13 cellular contexts compared by ENCODE assay signal in genomic region chr6:128511518-128511917, GRCh38. TPM values are rescaled to one million over a fixed set of nuclear protein-coding genes. Genes with fewer than 3 reads are reported as not detected.
A peak's percentile ranks its signal among the peaks of the same experiment; 100 is the strongest.
DNase-seq lines count a peak whose midpoint lies in the region; ATAC-seq, FAIRE-seq and TF ChIP-seq lines count a peak whose summit lies in the region.
"Had no signal": no experiment of that assay in that cellular context is flagged by ENCODE, and none has a peak within 500 bp of the region (broad histone marks: within the 10 kb centered on the region; RNA-seq: fewer than 3 reads in every experiment).

No MANE protein-coding gene starts in this region.

- intact Hi-C loops in mucosa of descending colon (cut with DNase I, micrococcal nuclease): no loop called here
- intact Hi-C loops in naive thymus-derived CD4-positive, alpha-beta T cell (cut with micrococcal nuclease): no loop called here

- H3K27ac ChIP-seq in astrocyte (ENCODE audit: low read depth, low read length): peak overlapping the region; percentile 29
- H3K27ac ChIP-seq in naive thymus-derived CD4-positive, alpha-beta T cell (ENCODE audit: low read depth, low read length): no peak overlapping the region

- H2AFZ ChIP-seq in astrocyte (ENCODE audit: low read depth, low read length): no peak overlapping the region

- FAIRE-seq in astrocyte (lab: Jason Lieb, UNC): peak; percentile 80

- peaks cover 2% of the 10 kb centered on the region for H3K36me3 Mint-ChIP-seq in astrocyte (ENCODE audit: low read depth, unreplicated experiment)
- H3K36me3 Mint-ChIP-seq in natural killer cell treated with Interleukin-12 subunit alpha and Interleukin-12 subunit beta and Interleukin-15 and Interleukin-18, amount 100 ng/mL, for 72 hours: no peaks in the 10 kb centered on the region
- H3K36me3 Mint-ChIP-seq in naive thymus-derived CD4-positive, alpha-beta T cell: no peaks in the 10 kb centered on the region
- H3K36me3 Mint-ChIP-seq: brain had no signal

- H3K9ac ChIP-seq in astrocyte (ENCODE audit: low read length): no peak overlapping the region

- H3K27ac Mint-ChIP-seq in astrocyte (ENCODE audit: unreplicated experiment): no peak overlapping the region
- no peak overlapping the region for H3K27ac Mint-ChIP-seq in natural killer cell treated with Interleukin-12 subunit alpha and Interleukin-12 subunit beta and Interleukin-15 and Interleukin-18, amount 100 ng/mL, for 72 hours
- H3K27ac Mint-ChIP-seq in naive thymus-derived CD4-positive, alpha-beta T cell: no peak overlapping the region

- H3K27me3 ChIP-seq in astrocyte (ENCODE audit: insufficient read depth, low read length): no peaks in the 10 kb centered on the region
- H3K27me3 ChIP-seq in naive thymus-derived CD4-positive, alpha-beta T cell (ENCODE audit: control insufficient read depth in 2 of 2, insufficient read depth in 2 of 2, low read length in 2 of 2): no peaks in the 10 kb centered on the region

- peak overlapping the region; percentile 26 for H3K4me2 ChIP-seq in astrocyte (ENCODE audit: low read length)

- peak; percentile 69 for DNase-seq in astrocyte (ENCODE audit: low read depth)
- DNase-seq in mucosa of descending colon: no peak
- no peak for DNase-seq in NCI-H1417 (lab: John Stamatoyannopoulos, UW)
- DNase-seq in natural killer cell treated with Interleukin-12 subunit alpha and Interleukin-12 subunit beta and Interleukin-15 and Interleukin-18, amount 100 ng/mL, for 72 hours (ENCODE audit: low spot score): no peak
- DNase-seq in activated CD4-positive, alpha-beta T cell treated with anti-CD3 and anti-CD28 coated beads, Interleukin-2, amount 50 U/mL, for 1 hour: no peak
- DNase-seq in naive thymus-derived CD4-positive, alpha-beta T cell: no peak
- DNase-seq: activated CD4-positive, CD25-positive, alpha-beta regulatory T cell; islet precursor cell; NCI-H524 treated with DMSO at 0.1 percent for 48 hours; stimulated activated CD4-positive, alpha-beta T cell treated with anti-CD3 and anti-CD28 coated beads, Interleukin-2, amount 100 ng/mL, for 24 hours had no signal

- POLR2A ChIA-PET in naive thymus-derived CD4-positive, alpha-beta T cell (lab: Charles Lee): no interaction called here

- peaks cover 96% of the 10 kb centered on the region for H3K79me2 ChIP-seq in astrocyte (ENCODE audit: insufficient read depth, low read length)

- no peaks in the 10 kb centered on the region for H3K27me3 Mint-ChIP-seq in astrocyte (ENCODE audit: low read depth, unreplicated experiment)
- peaks cover 19 to 28% of the 10 kb centered on the region in 2 donors for H3K27me3 Mint-ChIP-seq in natural killer cell treated with Interleukin-12 subunit alpha and Interleukin-12 subunit beta and Interleukin-15 and Interleukin-18, amount 100 ng/mL, for 72 hours
- H3K27me3 Mint-ChIP-seq in naive thymus-derived CD4-positive, alpha-beta T cell: peaks cover 6 to 34% (median 23%) of the 10 kb centered on the region in 5 donors

- H3K4me3 Mint-ChIP-seq in astrocyte (ENCODE audit: unreplicated experiment): no peak overlapping the region
- H3K4me3 Mint-ChIP-seq in natural killer cell treated with Interleukin-12 subunit alpha and Interleukin-12 subunit beta and Interleukin-15 and Interleukin-18, amount 100 ng/mL, for 72 hours: no peak overlapping the region
- no peak overlapping the region for H3K4me3 Mint-ChIP-seq in naive thymus-derived CD4-positive, alpha-beta T cell

- TF ChIP-seq CTCF in astrocyte (IDR thresholded peaks at IDR 0.05; ENCODE audit: insufficient read depth, low read depth, low read length) (no peak), mucosa of descending colon (IDR thresholded peaks at IDR 0.05) (no peak)

- H3K9me3 ChIP-seq in astrocyte (ENCODE audit: insufficient read depth, low read depth, low read length) (no peaks in the 10 kb centered on the region), mucosa of descending colon (no peaks in the 10 kb centered on the region)
- H3K9me3 ChIP-seq in naive thymus-derived CD4-positive, alpha-beta T cell (ENCODE audit: control insufficient read depth in 2 of 3, low read length in 3 of 3): no peaks in the 10 kb centered on the region

- no peak overlapping the region for H3K4me3 ChIP-seq in astrocyte (ENCODE audit: insufficient read depth, low read depth, low read length)
- H3K4me3 ChIP-seq in mucosa of descending colon: no peak overlapping the region
- no peak overlapping the region for H3K4me3 ChIP-seq in naive thymus-derived CD4-positive, alpha-beta T cell (ENCODE audit: low read length)

- H4K20me1 ChIP-seq in astrocyte (ENCODE audit: insufficient read depth, low read length): peaks cover 22% of the 10 kb centered on the region

- H3K9me3 Mint-ChIP-seq in astrocyte (ENCODE audit: unreplicated experiment): no peaks in the 10 kb centered on the region
- H3K9me3 Mint-ChIP-seq in natural killer cell treated with Interleukin-12 subunit alpha and Interleukin-12 subunit beta and Interleukin-15 and Interleukin-18, amount 100 ng/mL, for 72 hours: no peaks in the 10 kb centered on the region
- H3K9me3 Mint-ChIP-seq in naive thymus-derived CD4-positive, alpha-beta T cell: no peaks in the 10 kb centered on the region
- H3K9me3 Mint-ChIP-seq: brain had no signal

- H3K36me3 ChIP-seq in astrocyte (ENCODE audit: insufficient read depth, low read length) (no peaks in the 10 kb centered on the region), mucosa of descending colon (ENCODE audit: low read depth) (no peaks in the 10 kb centered on the region)
- H3K36me3 ChIP-seq in naive thymus-derived CD4-positive, alpha-beta T cell (ENCODE audit: control insufficient read depth in 2 of 3, insufficient read depth in 3 of 3, low read length in 3 of 3): no peaks in the 10 kb centered on the region

- CTCF ChIA-PET in naive thymus-derived CD4-positive, alpha-beta T cell (lab: Charles Lee): interaction anchor here (0.6 kb wide), 1 partner anchor 21 kb away, joined by 3 read pairs; no protein-coding TSS in a partner anchor

- peaks cover 67% of the 10 kb centered on the region for H3K4me1 Mint-ChIP-seq in astrocyte (ENCODE audit: low read depth, unreplicated experiment)
- no peaks in the 10 kb centered on the region for H3K4me1 Mint-ChIP-seq in natural killer cell treated with Interleukin-12 subunit alpha and Interleukin-12 subunit beta and Interleukin-15 and Interleukin-18, amount 100 ng/mL, for 72 hours (ENCODE audit: low read depth in 2 of 2)
- no peaks in the 10 kb centered on the region for H3K4me1 Mint-ChIP-seq in naive thymus-derived CD4-positive, alpha-beta T cell

- peaks cover 51% of the 10 kb centered on the region for H3K4me1 ChIP-seq in astrocyte (ENCODE audit: insufficient read depth, low read length)
- peaks cover 34% of the 10 kb centered on the region for H3K4me1 ChIP-seq in mucosa of descending colon (ENCODE audit: low read depth)
- no peaks in the 10 kb centered on the region for H3K4me1 ChIP-seq in naive thymus-derived CD4-positive, alpha-beta T cell (ENCODE audit: control insufficient read depth in 2 of 2, insufficient read depth in 2 of 2, low read length in 2 of 2)

- ATAC-seq in GM18909 (IDR thresholded peaks at IDR 0.05; ENCODE audit: poor library complexity, unreplicated experiment) (peak; percentile 76), HG02970 (IDR thresholded peaks at IDR 0.05; ENCODE audit: low FRiP score, unreplicated experiment) (peak; percentile 59), mucosa of descending colon (peak; percentile 35)
- no peak for ATAC-seq in natural killer cell treated with Interleukin-12 subunit alpha and Interleukin-12 subunit beta and Interleukin-15 and Interleukin-18, amount 100 ng/mL, for 72 hours
- no peak for ATAC-seq in naive thymus-derived CD4-positive, alpha-beta T cell

RNA-seq across cellular contexts. Expression of gene PTPRK, which starts 8.9 kb away (rescaled TPM):
- 139 and 159 TPM in 2 replicates for total RNA-seq in astrocyte
- total RNA-seq in mucosa of descending colon: 100 to 1,000 TPM in 1 of 3 donors, 10 to 100 TPM in 2; 75.9 to 159 (median 86.7) TPM
- 10 to 100 TPM in 1 of 2 donors, under 1 TPM in 1; 0.59 to 13.8 TPM for total RNA-seq in natural killer cell treated with Interleukin-12 subunit alpha and Interleukin-12 subunit beta and Interleukin-15 and Interleukin-18, amount 100 ng/mL, for 72 hours
- total RNA-seq in naive thymus-derived CD4-positive, alpha-beta T cell: 1 to 10 TPM; 1.6 to 6.5 (median 3.9) TPM
- 1 to 10 TPM; 1.3 to 2.3 TPM for polyA plus RNA-seq in naive thymus-derived CD4-positive, alpha-beta T cell

Comparison
In these comparisons a context has a peak if more than half of its experiments do, and no peak if none do; other contexts are left out.
1. ATAC-seq: peak in GM18909 (single experiment), HG02970 (single experiment) and mucosa of descending colon (single experiment); none in natural killer cell treated with Interleukin-12 subunit alpha and Interleukin-12 subunit beta and Interleukin-15 and Interleukin-18, amount 100 ng/mL, for 72 hours (0 of 2) and naive thymus-derived CD4-positive, alpha-beta T cell (single experiment).